Comparison of ENCODE assay signal across 1 cellular context in the genomic region with DNA sequence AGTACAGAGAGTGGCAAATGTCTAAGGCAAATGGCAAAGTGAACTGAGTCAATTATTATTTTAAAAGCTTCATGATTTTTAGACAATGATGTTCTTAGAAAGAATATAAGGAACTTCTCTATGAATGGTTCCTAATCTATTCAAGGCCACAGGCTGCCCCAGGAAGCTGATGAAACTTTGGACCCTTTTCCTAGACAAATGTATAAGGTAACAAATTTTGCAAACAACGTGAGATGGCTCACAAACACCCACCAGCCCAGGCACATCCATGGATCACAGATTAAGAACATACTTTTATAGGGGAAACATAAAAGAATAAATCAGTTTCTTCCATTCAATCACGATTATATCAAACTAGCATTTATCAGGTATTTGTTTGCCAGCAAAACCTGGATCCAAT.
TF ChIP-seq lines count a peak whose summit lies in the region.

No MANE protein-coding gene starts in this region.

TF ChIP-seq in HepG2, 621 proteins besides CTCF, POLR2A, EP300 and RAD21 (continued from another document and continues in another):
- TF ChIP-seq, protein P1, sequence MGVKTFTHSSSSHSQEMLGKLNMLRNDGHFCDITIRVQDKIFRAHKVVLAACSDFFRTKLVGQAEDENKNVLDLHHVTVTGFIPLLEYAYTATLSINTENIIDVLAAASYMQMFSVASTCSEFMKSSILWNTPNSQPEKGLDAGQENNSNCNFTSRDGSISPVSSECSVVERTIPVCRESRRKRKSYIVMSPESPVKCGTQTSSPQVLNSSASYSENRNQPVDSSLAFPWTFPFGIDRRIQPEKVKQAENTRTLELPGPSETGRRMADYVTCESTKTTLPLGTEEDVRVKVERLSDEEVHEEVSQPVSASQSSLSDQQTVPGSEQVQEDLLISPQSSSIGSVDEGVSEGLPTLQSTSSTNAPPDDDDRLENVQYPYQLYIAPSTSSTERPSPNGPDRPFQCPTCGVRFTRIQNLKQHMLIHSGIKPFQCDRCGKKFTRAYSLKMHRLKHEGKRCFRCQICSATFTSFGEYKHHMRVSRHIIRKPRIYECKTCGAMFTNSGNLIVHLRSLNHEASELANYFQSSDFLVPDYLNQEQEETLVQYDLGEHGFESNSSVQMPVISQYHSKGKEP (CRISPR knock-in tag; IDR thresholded peaks at IDR 0.05): no peak
- no peak for TF ChIP-seq BRD4 (CRISPR knock-in tag; IDR thresholded peaks at IDR 0.05)
- no peak for TF ChIP-seq ZBTB21 (CRISPR knock-in tag; IDR thresholded peaks at IDR 0.05)
- TF ChIP-seq, protein P2, sequence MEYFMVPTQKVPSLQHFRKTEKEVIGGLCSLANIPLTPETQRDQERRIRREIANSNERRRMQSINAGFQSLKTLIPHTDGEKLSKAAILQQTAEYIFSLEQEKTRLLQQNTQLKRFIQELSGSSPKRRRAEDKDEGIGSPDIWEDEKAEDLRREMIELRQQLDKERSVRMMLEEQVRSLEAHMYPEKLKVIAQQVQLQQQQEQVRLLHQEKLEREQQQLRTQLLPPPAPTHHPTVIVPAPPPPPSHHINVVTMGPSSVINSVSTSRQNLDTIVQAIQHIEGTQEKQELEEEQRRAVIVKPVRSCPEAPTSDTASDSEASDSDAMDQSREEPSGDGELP (IDR thresholded peaks at IDR 0.05; ENCODE audit: borderline replicate concordance, low read depth): no peak
- TF ChIP-seq CEBPG (CRISPR knock-in tag; IDR thresholded peaks at IDR 0.05): peak; percentile 71
- TF ChIP-seq, protein P3, sequence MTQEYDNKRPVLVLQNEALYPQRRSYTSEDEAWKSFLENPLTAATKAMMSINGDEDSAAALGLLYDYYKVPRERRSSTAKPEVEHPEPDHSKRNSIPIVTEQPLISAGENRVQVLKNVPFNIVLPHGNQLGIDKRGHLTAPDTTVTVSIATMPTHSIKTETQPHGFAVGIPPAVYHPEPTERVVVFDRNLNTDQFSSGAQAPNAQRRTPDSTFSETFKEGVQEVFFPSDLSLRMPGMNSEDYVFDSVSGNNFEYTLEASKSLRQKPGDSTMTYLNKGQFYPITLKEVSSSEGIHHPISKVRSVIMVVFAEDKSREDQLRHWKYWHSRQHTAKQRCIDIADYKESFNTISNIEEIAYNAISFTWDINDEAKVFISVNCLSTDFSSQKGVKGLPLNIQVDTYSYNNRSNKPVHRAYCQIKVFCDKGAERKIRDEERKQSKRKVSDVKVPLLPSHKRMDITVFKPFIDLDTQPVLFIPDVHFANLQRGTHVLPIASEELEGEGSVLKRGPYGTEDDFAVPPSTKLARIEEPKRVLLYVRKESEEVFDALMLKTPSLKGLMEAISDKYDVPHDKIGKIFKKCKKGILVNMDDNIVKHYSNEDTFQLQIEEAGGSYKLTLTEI (CRISPR knock-in tag; conservative IDR thresholded peaks at IDR 0.05): no peak
- TF ChIP-seq NR1H2 (CRISPR knock-in tag; IDR thresholded peaks at IDR 0.05; ENCODE audit: borderline replicate concordance, low read depth): no peak
- no peak for TF ChIP-seq KLF12 (CRISPR knock-in tag; IDR thresholded peaks at IDR 0.05; ENCODE audit: borderline replicate concordance)
- TF ChIP-seq IRF2 (CRISPR knock-in tag; IDR thresholded peaks at IDR 0.05): peak; percentile 47; the same call in 1 of the 2 replicates
- TF ChIP-seq ZMYM2 (CRISPR knock-in tag; IDR thresholded peaks at IDR 0.05): no peak
- TF ChIP-seq ZNF672 (CRISPR knock-in tag; IDR thresholded peaks at IDR 0.05): no peak
- no peak for TF ChIP-seq ZNF234 (CRISPR knock-in tag; conservative IDR thresholded peaks at IDR 0.05)
- TF ChIP-seq NCOA2 (CRISPR knock-in tag; IDR thresholded peaks at IDR 0.05): peak; percentile 81
- no peak for TF ChIP-seq CHCHD3 (CRISPR knock-in tag; IDR thresholded peaks at IDR 0.05)
- TF ChIP-seq ZFP90 (CRISPR knock-in tag; IDR thresholded peaks at IDR 0.05; ENCODE audit: borderline replicate concordance): no peak
- TF ChIP-seq ZNF20 (CRISPR knock-in tag; IDR thresholded peaks at IDR 0.05): no peak
- TF ChIP-seq, protein P4, sequence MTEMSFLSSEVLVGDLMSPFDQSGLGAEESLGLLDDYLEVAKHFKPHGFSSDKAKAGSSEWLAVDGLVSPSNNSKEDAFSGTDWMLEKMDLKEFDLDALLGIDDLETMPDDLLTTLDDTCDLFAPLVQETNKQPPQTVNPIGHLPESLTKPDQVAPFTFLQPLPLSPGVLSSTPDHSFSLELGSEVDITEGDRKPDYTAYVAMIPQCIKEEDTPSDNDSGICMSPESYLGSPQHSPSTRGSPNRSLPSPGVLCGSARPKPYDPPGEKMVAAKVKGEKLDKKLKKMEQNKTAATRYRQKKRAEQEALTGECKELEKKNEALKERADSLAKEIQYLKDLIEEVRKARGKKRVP (CRISPR knock-in tag; IDR thresholded peaks at IDR 0.05): peak in 1 of 2 experiments; percentile 89; a peak in 2 of 4 replicates
- no peak for TF ChIP-seq REXO4 (CRISPR knock-in tag; IDR thresholded peaks at IDR 0.05; ENCODE audit: borderline replicate concordance)
- no peak for TF ChIP-seq TEAD2 (CRISPR knock-in tag; IDR thresholded peaks at IDR 0.05)
- 0 out of 2 replicates have a peak, but pooled peaks have one; percentile 58 for TF ChIP-seq RCOR2 (CRISPR knock-in tag; IDR thresholded peaks at IDR 0.05)
- TF ChIP-seq KDM6A (CRISPR knock-in tag; IDR thresholded peaks at IDR 0.05; ENCODE audit: low read depth): peak; percentile 39; the same call in 1 of the 2 replicates
- TF ChIP-seq ZNF160 (CRISPR knock-in tag; IDR thresholded peaks at IDR 0.05): no peak
- TF ChIP-seq ZNF775 (CRISPR knock-in tag; IDR thresholded peaks at IDR 0.05; ENCODE audit: borderline replicate concordance): no peak
- no peak for TF ChIP-seq ZNF33A (CRISPR knock-in tag; IDR thresholded peaks at IDR 0.05; ENCODE audit: borderline replicate concordance)
- TF ChIP-seq, protein P5, sequence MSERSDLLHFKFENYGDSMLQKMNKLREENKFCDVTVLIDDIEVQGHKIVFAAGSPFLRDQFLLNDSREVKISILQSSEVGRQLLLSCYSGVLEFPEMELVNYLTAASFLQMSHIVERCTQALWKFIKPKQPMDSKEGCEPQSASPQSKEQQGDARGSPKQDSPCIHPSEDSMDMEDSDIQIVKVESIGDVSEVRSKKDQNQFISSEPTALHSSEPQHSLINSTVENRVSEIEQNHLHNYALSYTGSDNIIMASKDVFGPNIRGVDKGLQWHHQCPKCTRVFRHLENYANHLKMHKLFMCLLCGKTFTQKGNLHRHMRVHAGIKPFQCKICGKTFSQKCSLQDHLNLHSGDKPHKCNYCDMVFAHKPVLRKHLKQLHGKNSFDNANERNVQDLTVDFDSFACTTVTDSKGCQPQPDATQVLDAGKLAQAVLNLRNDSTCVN (CRISPR knock-in tag; IDR thresholded peaks at IDR 0.05; ENCODE audit: borderline replicate concordance): no peak
- no peak for TF ChIP-seq ZFY (CRISPR knock-in tag; IDR thresholded peaks at IDR 0.05)
- no peak for TF ChIP-seq ZNF720 (CRISPR knock-in tag; IDR thresholded peaks at IDR 0.05)
- TF ChIP-seq ZSCAN29 (CRISPR knock-in tag; conservative IDR thresholded peaks at IDR 0.05): no peak
- TF ChIP-seq, protein P6, sequence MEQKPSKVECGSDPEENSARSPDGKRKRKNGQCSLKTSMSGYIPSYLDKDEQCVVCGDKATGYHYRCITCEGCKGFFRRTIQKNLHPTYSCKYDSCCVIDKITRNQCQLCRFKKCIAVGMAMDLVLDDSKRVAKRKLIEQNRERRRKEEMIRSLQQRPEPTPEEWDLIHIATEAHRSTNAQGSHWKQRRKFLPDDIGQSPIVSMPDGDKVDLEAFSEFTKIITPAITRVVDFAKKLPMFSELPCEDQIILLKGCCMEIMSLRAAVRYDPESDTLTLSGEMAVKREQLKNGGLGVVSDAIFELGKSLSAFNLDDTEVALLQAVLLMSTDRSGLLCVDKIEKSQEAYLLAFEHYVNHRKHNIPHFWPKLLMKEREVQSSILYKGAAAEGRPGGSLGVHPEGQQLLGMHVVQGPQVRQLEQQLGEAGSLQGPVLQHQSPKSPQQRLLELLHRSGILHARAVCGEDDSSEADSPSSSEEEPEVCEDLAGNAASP (CRISPR knock-in tag; IDR thresholded peaks at IDR 0.05; ENCODE audit: borderline replicate concordance): peak; percentile 28; the same call in 1 of the 2 replicates
- TF ChIP-seq, protein P7, sequence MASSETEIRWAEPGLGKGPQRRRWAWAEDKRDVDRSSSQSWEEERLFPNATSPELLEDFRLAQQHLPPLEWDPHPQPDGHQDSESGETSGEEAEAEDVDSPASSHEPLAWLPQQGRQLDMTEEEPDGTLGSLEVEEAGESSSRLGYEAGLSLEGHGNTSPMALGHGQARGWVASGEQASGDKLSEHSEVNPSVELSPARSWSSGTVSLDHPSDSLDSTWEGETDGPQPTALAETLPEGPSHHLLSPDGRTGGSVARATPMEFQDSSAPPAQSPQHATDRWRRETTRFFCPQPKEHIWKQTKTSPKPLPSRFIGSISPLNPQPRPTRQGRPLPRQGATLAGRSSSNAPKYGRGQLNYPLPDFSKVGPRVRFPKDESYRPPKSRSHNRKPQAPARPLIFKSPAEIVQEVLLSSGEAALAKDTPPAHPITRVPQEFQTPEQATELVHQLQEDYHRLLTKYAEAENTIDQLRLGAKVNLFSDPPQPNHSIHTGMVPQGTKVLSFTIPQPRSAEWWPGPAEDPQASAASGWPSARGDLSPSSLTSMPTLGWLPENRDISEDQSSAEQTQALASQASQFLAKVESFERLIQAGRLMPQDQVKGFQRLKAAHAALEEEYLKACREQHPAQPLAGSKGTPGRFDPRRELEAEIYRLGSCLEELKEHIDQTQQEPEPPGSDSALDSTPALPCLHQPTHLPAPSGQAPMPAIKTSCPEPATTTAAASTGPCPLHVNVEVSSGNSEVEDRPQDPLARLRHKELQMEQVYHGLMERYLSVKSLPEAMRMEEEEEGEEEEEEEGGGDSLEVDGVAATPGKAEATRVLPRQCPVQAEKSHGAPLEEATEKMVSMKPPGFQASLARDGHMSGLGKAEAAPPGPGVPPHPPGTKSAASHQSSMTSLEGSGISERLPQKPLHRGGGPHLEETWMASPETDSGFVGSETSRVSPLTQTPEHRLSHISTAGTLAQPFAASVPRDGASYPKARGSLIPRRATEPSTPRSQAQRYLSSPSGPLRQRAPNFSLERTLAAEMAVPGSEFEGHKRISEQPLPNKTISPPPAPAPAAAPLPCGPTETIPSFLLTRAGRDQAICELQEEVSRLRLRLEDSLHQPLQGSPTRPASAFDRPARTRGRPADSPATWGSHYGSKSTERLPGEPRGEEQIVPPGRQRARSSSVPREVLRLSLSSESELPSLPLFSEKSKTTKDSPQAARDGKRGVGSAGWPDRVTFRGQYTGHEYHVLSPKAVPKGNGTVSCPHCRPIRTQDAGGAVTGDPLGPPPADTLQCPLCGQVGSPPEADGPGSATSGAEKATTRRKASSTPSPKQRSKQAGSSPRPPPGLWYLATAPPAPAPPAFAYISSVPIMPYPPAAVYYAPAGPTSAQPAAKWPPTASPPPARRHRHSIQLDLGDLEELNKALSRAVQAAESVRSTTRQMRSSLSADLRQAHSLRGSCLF (CRISPR knock-in tag; IDR thresholded peaks at IDR 0.05; ENCODE audit: borderline replicate concordance): no peak
- TF ChIP-seq, protein P8, sequence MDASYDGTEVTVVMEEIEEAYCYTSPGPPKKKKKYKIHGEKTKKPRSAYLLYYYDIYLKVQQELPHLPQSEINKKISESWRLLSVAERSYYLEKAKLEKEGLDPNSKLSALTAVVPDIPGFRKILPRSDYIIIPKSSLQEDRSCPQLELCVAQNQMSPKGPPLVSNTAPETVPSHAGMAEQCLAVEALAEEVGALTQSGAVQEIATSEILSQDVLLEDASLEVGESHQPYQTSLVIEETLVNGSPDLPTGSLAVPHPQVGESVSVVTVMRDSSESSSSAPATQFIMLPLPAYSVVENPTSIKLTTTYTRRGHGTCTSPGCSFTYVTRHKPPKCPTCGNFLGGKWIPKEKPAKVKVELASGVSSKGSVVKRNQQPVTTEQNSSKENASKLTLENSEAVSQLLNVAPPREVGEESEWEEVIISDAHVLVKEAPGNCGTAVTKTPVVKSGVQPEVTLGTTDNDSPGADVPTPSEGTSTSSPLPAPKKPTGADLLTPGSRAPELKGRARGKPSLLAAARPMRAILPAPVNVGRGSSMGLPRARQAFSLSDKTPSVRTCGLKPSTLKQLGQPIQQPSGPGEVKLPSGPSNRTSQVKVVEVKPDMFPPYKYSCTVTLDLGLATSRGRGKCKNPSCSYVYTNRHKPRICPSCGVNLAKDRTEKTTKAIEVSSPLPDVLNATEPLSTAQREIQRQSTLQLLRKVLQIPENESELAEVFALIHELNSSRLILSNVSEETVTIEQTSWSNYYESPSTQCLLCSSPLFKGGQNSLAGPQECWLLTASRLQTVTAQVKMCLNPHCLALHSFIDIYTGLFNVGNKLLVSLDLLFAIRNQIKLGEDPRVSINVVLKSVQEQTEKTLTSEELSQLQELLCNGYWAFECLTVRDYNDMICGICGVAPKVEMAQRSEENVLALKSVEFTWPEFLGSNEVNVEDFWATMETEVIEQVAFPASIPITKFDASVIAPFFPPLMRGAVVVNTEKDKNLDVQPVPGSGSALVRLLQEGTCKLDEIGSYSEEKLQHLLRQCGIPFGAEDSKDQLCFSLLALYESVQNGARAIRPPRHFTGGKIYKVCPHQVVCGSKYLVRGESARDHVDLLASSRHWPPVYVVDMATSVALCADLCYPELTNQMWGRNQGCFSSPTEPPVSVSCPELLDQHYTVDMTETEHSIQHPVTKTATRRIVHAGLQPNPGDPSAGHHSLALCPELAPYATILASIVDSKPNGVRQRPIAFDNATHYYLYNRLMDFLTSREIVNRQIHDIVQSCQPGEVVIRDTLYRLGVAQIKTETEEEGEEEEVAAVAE (CRISPR knock-in tag; IDR thresholded peaks at IDR 0.05; ENCODE audit: borderline replicate concordance): no peak
- TF ChIP-seq SOX6 (IDR thresholded peaks at IDR 0.05): no peak
- peak; percentile 86 for TF ChIP-seq SOX6 (CRISPR knock-in tag; IDR thresholded peaks at IDR 0.05)
- peak; percentile 54; the same call in 1 of the 2 replicates for TF ChIP-seq TARDBP (CRISPR knock-in tag; IDR thresholded peaks at IDR 0.05)
- no peak for TF ChIP-seq CREB1 (IDR thresholded peaks at IDR 0.05)
- TF ChIP-seq CREB1 (CRISPR knock-in tag; IDR thresholded peaks at IDR 0.05): 0 out of 2 replicates have a peak, but pooled peaks have one; percentile 39
- no peak for TF ChIP-seq RXRA (CRISPR knock-in tag; IDR thresholded peaks at IDR 0.05)
- TF ChIP-seq JUND (CRISPR knock-in tag; IDR thresholded peaks at IDR 0.05): no peak
- TF ChIP-seq ZNF331 (CRISPR knock-in tag; IDR thresholded peaks at IDR 0.05): no peak
- TF ChIP-seq HDAC1 (CRISPR knock-in tag; IDR thresholded peaks at IDR 0.05): no peak
- no peak for TF ChIP-seq ZNF543 (CRISPR knock-in tag; IDR thresholded peaks at IDR 0.05)
- TF ChIP-seq, protein P9, sequence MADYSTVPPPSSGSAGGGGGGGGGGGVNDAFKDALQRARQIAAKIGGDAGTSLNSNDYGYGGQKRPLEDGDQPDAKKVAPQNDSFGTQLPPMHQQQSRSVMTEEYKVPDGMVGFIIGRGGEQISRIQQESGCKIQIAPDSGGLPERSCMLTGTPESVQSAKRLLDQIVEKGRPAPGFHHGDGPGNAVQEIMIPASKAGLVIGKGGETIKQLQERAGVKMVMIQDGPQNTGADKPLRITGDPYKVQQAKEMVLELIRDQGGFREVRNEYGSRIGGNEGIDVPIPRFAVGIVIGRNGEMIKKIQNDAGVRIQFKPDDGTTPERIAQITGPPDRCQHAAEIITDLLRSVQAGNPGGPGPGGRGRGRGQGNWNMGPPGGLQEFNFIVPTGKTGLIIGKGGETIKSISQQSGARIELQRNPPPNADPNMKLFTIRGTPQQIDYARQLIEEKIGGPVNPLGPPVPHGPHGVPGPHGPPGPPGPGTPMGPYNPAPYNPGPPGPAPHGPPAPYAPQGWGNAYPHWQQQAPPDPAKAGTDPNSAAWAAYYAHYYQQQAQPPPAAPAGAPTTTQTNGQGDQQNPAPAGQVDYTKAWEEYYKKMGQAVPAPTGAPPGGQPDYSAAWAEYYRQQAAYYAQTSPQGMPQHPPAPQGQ (CRISPR knock-in tag; IDR thresholded peaks at IDR 0.05; ENCODE audit: borderline replicate concordance): no peak
